ENCODE assay signal across 10 cellular contexts in the genomic region with DNA sequence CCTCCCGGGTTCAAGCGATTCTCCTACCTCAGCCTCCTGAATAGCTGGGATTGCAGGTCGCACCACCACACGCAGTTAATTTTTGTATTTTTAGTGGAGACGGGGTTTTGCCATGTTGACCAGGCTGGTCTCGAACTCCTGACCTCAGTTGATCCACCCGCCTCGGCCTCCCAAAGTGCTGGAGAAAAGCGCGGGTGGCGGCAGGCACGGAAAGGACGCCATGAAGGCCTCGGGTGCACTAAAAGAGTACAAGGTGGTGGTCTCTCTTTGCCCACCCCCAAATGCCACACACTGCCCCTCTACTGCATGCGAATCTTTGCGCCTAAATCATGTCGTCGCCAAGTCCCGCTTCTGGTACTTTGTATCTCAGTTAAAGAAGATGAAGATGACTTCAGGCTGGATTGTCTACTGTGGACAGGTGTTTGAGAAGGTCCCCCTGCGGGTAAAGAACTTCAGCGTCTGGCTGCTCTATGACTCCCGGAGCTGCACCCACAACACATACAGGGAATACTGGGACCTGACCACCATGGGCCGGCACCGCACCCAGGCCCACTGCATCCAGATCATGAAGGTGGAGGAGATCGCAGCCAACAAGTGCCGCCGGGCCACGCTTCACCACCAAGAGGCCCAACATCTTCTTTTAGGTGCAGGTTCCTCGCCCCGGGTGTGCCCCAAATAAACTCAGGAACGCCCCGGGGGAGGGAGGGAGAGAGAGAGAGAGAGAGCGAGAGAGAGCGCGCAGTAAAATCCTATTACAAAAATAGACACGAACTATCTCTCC.
"Had no signal": no experiment of that assay in that cellular context is flagged by ENCODE, and none has a peak within 500 bp of the region (broad histone marks: within the 10 kb centered on the region; RNA-seq: fewer than 3 reads in every experiment).

No MANE protein-coding gene starts in this region.

- H3K36me3 ChIP-seq: HAP-1 had no signal

- ATAC-seq: GM23338, HCT116 had no signal

- H3K4me3 Mint-ChIP-seq: GM23338, H9, HFFc6 had no signal

- H3K27ac Mint-ChIP-seq: GM23338, H9, HFFc6 had no signal

- H2AFZ ChIP-seq: GM23248, GM23338 had no signal

- H3K4me3 ChIP-seq: GM23248, GM23338, HAP-1 had no signal

- H3K4me2 ChIP-seq: GM23338 had no signal

- H3K27ac ChIP-seq: GM23248 had no signal

- H3K9ac ChIP-seq: GM23248 had no signal

- DNase-seq: GM23248, GOT3, H7, H9, HCEC 1CT, HFFc6 had no signal

- FAIRE-seq: H54 had no signal

- H3K4me1 ChIP-seq: HAP-1 had no signal
